21 cellular contexts compared by ENCODE assay signal in the genomic region with DNA sequence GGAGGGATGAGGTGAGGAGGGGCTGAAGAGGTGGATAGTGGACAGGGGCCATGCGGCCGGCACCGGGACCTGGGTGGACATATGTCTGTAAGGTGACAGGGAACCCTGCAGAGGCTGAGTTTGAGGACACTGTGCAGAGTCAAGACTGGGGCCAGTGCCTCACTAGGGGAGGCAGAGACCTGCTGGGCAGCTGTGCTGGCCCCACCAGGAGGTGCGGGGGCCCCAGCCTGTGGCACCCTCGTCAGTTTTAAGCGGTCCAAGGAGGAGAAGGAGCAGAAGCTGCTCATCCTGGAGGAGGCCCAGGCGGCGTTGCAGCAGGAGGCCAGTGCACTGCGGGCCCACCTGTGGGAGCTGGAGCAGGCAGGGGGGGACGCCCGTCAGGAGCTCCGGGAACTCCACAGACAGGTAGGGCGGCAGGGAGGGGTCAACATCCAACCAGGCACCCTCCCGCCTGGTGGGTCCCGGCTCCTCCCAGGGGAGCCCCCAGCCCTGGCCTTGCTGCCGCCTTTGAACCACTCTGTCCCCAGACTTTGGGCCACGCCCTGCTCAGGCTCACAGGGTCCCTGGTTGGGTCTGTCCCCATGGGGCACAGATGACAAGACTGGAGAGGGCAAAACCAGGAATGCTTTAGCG. TPM values are rescaled to one million over a fixed set of nuclear protein-coding genes. Genes with fewer than 3 reads are reported as not detected.
DNase-seq lines count a peak whose midpoint lies in the region; ATAC-seq and TF ChIP-seq lines count a peak whose summit lies in the region.
"Had no signal": no experiment of that assay in that cellular context is flagged by ENCODE, and none has a peak within 500 bp of the region (broad histone marks: within the 10 kb centered on the region; RNA-seq: fewer than 3 reads in every experiment).

No MANE protein-coding gene starts in this region.

- no peaks in the 10 kb centered on the region for H3K36me3 ChIP-seq in heart right ventricle

- no peaks in the 10 kb centered on the region for H3K9me3 ChIP-seq in heart right ventricle
- H3K9me3 ChIP-seq: psoas muscle had no signal

- peaks cover 0 to 2% of the 10 kb centered on the region in 2 donors for H3K27me3 Mint-ChIP-seq in natural killer cell treated with Interleukin-12 subunit alpha and Interleukin-12 subunit beta and Interleukin-15 and Interleukin-18, amount 100 ng/mL, for 72 hours

- 97% methylated on average over 18 of the region's 18 CpGs for WGBS in heart right ventricle, 2 donors

- no peaks in the 10 kb centered on the region for H3K36me3 Mint-ChIP-seq in natural killer cell treated with Interleukin-12 subunit alpha and Interleukin-12 subunit beta and Interleukin-15 and Interleukin-18, amount 100 ng/mL, for 72 hours
- H3K36me3 Mint-ChIP-seq: CD8-positive, alpha-beta T cell had no signal

- H3K4me1 Mint-ChIP-seq in natural killer cell treated with Interleukin-12 subunit alpha and Interleukin-12 subunit beta and Interleukin-15 and Interleukin-18, amount 100 ng/mL, for 72 hours (ENCODE audit: low read depth in 2 of 2), result no peaks in the 10 kb centered on the region

- H3K9me3 Mint-ChIP-seq in natural killer cell treated with Interleukin-12 subunit alpha and Interleukin-12 subunit beta and Interleukin-15 and Interleukin-18, amount 100 ng/mL, for 72 hours, result no peaks in the 10 kb centered on the region
- H3K9me3 Mint-ChIP-seq: CD8-positive, alpha-beta T cell had no signal

- TF ChIP-seq CTCF in heart right ventricle (IDR thresholded peaks at IDR 0.05), result no peak

- DNase-seq in cardiac septum (ENCODE audit: low spot score) (peak; percentile 69), heart right ventricle (no peak), ecto neural progenitor cell (ENCODE audit: low spot score) (peak; percentile 42), ureter (ENCODE audit: low spot score) (peak; percentile 32), NOMO-1 (lab: John Stamatoyannopoulos, UW; ENCODE audit: unreplicated experiment in 2 of 2) (no peak), AG20443 (ENCODE audit: low spot score) (no peak)
- DNase-seq in natural killer cell treated with Interleukin-12 subunit alpha and Interleukin-12 subunit beta and Interleukin-15 and Interleukin-18, amount 100 ng/mL, for 72 hours (ENCODE audit: low spot score), result peak; percentile 49
- DNase-seq: activated CD4-positive, CD25-positive, alpha-beta regulatory T cell; activated naive CD4-positive, alpha-beta T cell treated with Interleukin-2 at 50 U/mL for 16 hours; CD8-positive, alpha-beta T cell; DMS79; NCI-H774; stimulated activated CD4-positive, alpha-beta T cell treated with anti-CD3 and anti-CD28 coated beads, Interleukin-12 subunit alpha, Interleukin-12 subunit beta, amount 100 ng/mL, for 4 hours; T-helper 9 cell had no signal

- H3K4me3 ChIP-seq in heart right ventricle, result no peak overlapping the region
- H3K4me3 ChIP-seq: psoas muscle had no signal

- no peaks in the 10 kb centered on the region for H3K27me3 ChIP-seq in heart right ventricle

- no peak for ATAC-seq in heart right ventricle
- peak in 1 of 2 donors; percentile 34 for ATAC-seq in natural killer cell treated with Interleukin-12 subunit alpha and Interleukin-12 subunit beta and Interleukin-15 and Interleukin-18, amount 100 ng/mL, for 72 hours
- no peak for ATAC-seq in GM21737 (IDR thresholded peaks at IDR 0.05; ENCODE audit: unreplicated experiment)
- ATAC-seq: CD8-positive, alpha-beta T cell; left colon; psoas muscle; SK-N-SH treated with all-trans-retinoic acid at 6 μM for 48 hours had no signal

- H3K4me1 ChIP-seq in heart right ventricle, result peaks cover 5 to 48% (median 38%) of the 10 kb centered on the region in 9 donors
- H3K4me1 ChIP-seq: psoas muscle had no signal

- intact Hi-C loops in cardiac septum (cut with DNase I), result no loop called here
- intact Hi-C loops in heart right ventricle (cut with DNase I), result no loop called here

- no peak overlapping the region for H3K4me3 Mint-ChIP-seq in natural killer cell treated with Interleukin-12 subunit alpha and Interleukin-12 subunit beta and Interleukin-15 and Interleukin-18, amount 100 ng/mL, for 72 hours
- H3K4me3 Mint-ChIP-seq: CD8-positive, alpha-beta T cell had no signal

- H3K27ac ChIP-seq in heart right ventricle, result no peak overlapping the region
- H3K27ac ChIP-seq: psoas muscle had no signal

- H3K27ac Mint-ChIP-seq in natural killer cell treated with Interleukin-12 subunit alpha and Interleukin-12 subunit beta and Interleukin-15 and Interleukin-18, amount 100 ng/mL, for 72 hours, result no peak overlapping the region
- H3K27ac Mint-ChIP-seq: CD8-positive, alpha-beta T cell had no signal

RNA-seq across cellular contexts. Expression of a gene that starts 34.1 kb away (rescaled TPM):
- total RNA-seq in cardiac septum (9.7 TPM), heart right ventricle (10 to 100 TPM in 1 of 10 donors, 1 to 10 TPM in 9; 3.9 to 12.7 (median 6.3) TPM), ureter (41.8 TPM)
- 1 to 10 TPM; 4.2 to 6.9 TPM for polyA plus RNA-seq in heart right ventricle
- total RNA-seq in natural killer cell treated with Interleukin-12 subunit alpha and Interleukin-12 subunit beta and Interleukin-15 and Interleukin-18, amount 100 ng/mL, for 72 hours, result under 1 TPM in 1 of 2 donors, not detected in 1; 0.14 TPM

RNA-seq across cellular contexts. Expression of a gene that starts 58.2 kb away (rescaled TPM):
- total RNA-seq in cardiac septum (not detected), heart right ventricle (not detected), ureter (0.23 TPM)
- polyA plus RNA-seq in heart right ventricle, result under 1 TPM in 1 of 2 donors, not detected in 1; 0.06 TPM
- total RNA-seq in natural killer cell treated with Interleukin-12 subunit alpha and Interleukin-12 subunit beta and Interleukin-15 and Interleukin-18, amount 100 ng/mL, for 72 hours, result not detected
- total RNA-seq: CD8-positive, alpha-beta T cell; endothelial cell of umbilical vein; fibroblast of villous mesenchyme; myocyte; psoas muscle had no signal
- polyA plus RNA-seq: endothelial cell of umbilical vein had no signal

Comparison
In these comparisons a context has a peak if more than half of its experiments do, and no peak if none do; other contexts are left out.
1. DNase-seq: peak in cardiac septum (single experiment), ecto neural progenitor cell (single experiment), natural killer cell treated with Interleukin-12 subunit alpha and Interleukin-12 subunit beta and Interleukin-15 and Interleukin-18, amount 100 ng/mL, for 72 hours (single experiment) and ureter (single experiment); none in heart right ventricle (0 of 2), NOMO-1 (0 of 2) and AG20443 (single experiment).